15 cellular contexts compared by ENCODE assay signal in genomic region chr2:17257194-17257909, GRCh38.
DNase-seq lines count a peak whose midpoint lies in the region; ATAC-seq and FAIRE-seq lines count a peak whose summit lies in the region.
"Had no signal": no experiment of that assay in that cellular context is flagged by ENCODE, and none has a peak within 500 bp of the region (broad histone marks: within the 10 kb centered on the region; RNA-seq: fewer than 3 reads in every experiment).

No MANE protein-coding gene starts in this region.

- in situ Hi-C loops in SK-MEL-5 (cut with HindIII; ENCODE audit: low pct_unique_long_range_greater_than_20kb, low sequenced_read_pairs) = no loop called here

- CTCF ChIA-PET in activated CD8-positive, alpha-beta T cell treated with anti-CD3 and anti-CD28 coated beads, Interleukin-2, amount 10 ng/mL, durations not matched to agents 7 days and 5 days (lab: Charles Lee) = no interaction called here

- peak; percentile 49 for ATAC-seq in HG03066 (IDR thresholded peaks at IDR 0.05; ENCODE audit: low read depth, unreplicated experiment)
- ATAC-seq in activated CD8-positive, alpha-beta T cell treated with anti-CD3 and anti-CD28 coated beads, Interleukin-2, amount 10 ng/mL, durations not matched to agents 7 days and 5 days = no peak
- ATAC-seq: activated T-helper 17 cell treated with anti-CD3 and anti-CD28 coated beads, Interleukin-2, amount 50 U/mL, for 72 hours; left cardiac atrium had no signal

- no peaks in the 10 kb centered on the region for H3K9me3 Mint-ChIP-seq in activated CD8-positive, alpha-beta T cell treated with anti-CD3 and anti-CD28 coated beads, Interleukin-2, amount 10 ng/mL, durations not matched to agents 7 days and 5 days (ENCODE audit: insufficient read depth)

- H3K27me3 ChIP-seq in MG63 = no peaks in the 10 kb centered on the region

- no peak for FAIRE-seq in frontal cortex (lab: Jason Lieb, UNC)

- POLR2A ChIA-PET in activated CD8-positive, alpha-beta T cell treated with anti-CD3 and anti-CD28 coated beads, Interleukin-2, amount 10 ng/mL, durations not matched to agents 7 days and 5 days (lab: Charles Lee) = no interaction called here

- H3K4me1 Mint-ChIP-seq in activated CD8-positive, alpha-beta T cell treated with anti-CD3 and anti-CD28 coated beads, Interleukin-2, amount 10 ng/mL, durations not matched to agents 7 days and 5 days (ENCODE audit: low read depth) = no peaks in the 10 kb centered on the region
- H3K4me1 Mint-ChIP-seq: activated T-helper 17 cell treated with anti-CD3 and anti-CD28 coated beads, Interleukin-2, amount 50 U/mL, for 72 hours; CD8-positive, alpha-beta memory T cell had no signal

- no peaks in the 10 kb centered on the region for H3K9me3 ChIP-seq in MG63

- no peak overlapping the region for H3K27ac Mint-ChIP-seq in activated CD8-positive, alpha-beta T cell treated with anti-CD3 and anti-CD28 coated beads, Interleukin-2, amount 10 ng/mL, durations not matched to agents 7 days and 5 days
- H3K27ac Mint-ChIP-seq: activated T-helper 17 cell treated with anti-CD3 and anti-CD28 coated beads, Interleukin-2, amount 50 U/mL, for 72 hours; CD8-positive, alpha-beta memory T cell; HFFc6 had no signal

- H3K27me3 Mint-ChIP-seq in activated CD8-positive, alpha-beta T cell treated with anti-CD3 and anti-CD28 coated beads, Interleukin-2, amount 10 ng/mL, durations not matched to agents 7 days and 5 days (ENCODE audit: low read depth) = no peaks in the 10 kb centered on the region
- H3K27me3 Mint-ChIP-seq: activated T-helper 17 cell treated with anti-CD3 and anti-CD28 coated beads, Interleukin-2, amount 50 U/mL, for 72 hours had no signal

- no peak overlapping the region for H3K4me3 ChIP-seq in MG63
- H3K4me3 ChIP-seq: PC-9 had no signal

- DNase-seq in ELR (ENCODE audit: low read depth) = peak; percentile 5
- DNase-seq in SK-MEL-5 (ENCODE audit: low read depth, low spot score) = peak; percentile 3
- peak; percentile 11 for DNase-seq in hepatic stellate cell (ENCODE audit: low spot score)
- DNase-seq in D341Med (ENCODE audit: low spot score) = no peak
- DNase-seq in frontal cortex (ENCODE audit: low spot score in 2 of 2) = no peak
- DNase-seq in activated CD8-positive, alpha-beta T cell treated with anti-CD3 and anti-CD28 coated beads, Interleukin-2, amount 10 ng/mL, durations not matched to agents 7 days and 5 days = no peak
- no peak for DNase-seq in MG63
- DNase-seq: CD8-positive, alpha-beta memory T cell; HFFc6; left cardiac atrium; NCI-H2029 treated with DMSO at 0.1 percent for 48 hours; NCI-H524 treated with DMSO at 0.1 percent for 48 hours; PC-9 had no signal

- H3K36me3 Mint-ChIP-seq in activated CD8-positive, alpha-beta T cell treated with anti-CD3 and anti-CD28 coated beads, Interleukin-2, amount 10 ng/mL, durations not matched to agents 7 days and 5 days (ENCODE audit: low read depth) = no peaks in the 10 kb centered on the region
- H3K36me3 Mint-ChIP-seq: CD8-positive, alpha-beta memory T cell had no signal

- no peak overlapping the region for H3K4me3 Mint-ChIP-seq in activated CD8-positive, alpha-beta T cell treated with anti-CD3 and anti-CD28 coated beads, Interleukin-2, amount 10 ng/mL, durations not matched to agents 7 days and 5 days
- H3K4me3 Mint-ChIP-seq: activated T-helper 17 cell treated with anti-CD3 and anti-CD28 coated beads, Interleukin-2, amount 50 U/mL, for 72 hours; CD8-positive, alpha-beta memory T cell; HFFc6 had no signal

- no peaks in the 10 kb centered on the region for H3K36me3 ChIP-seq in MG63

Comparison
In these comparisons a context has a peak if more than half of its experiments do, and no peak if none do; other contexts are left out.
1. DNase-seq: peak in ELR (single experiment), SK-MEL-5 (single experiment) and hepatic stellate cell (single experiment); none in D341Med (single experiment), frontal cortex (0 of 2), activated CD8-positive, alpha-beta T cell treated with anti-CD3 and anti-CD28 coated beads, Interleukin-2, amount 10 ng/mL, durations not matched to agents 7 days and 5 days (single experiment) and MG63 (single experiment).